ENCODE assay signal across 13 cellular contexts in genomic region chr2:71101656-71102055, GRCh38. TPM values are rescaled to one million over a fixed set of nuclear protein-coding genes. Genes with fewer than 3 reads are reported as not detected.
A peak's percentile ranks its signal among the peaks of the same experiment; 100 is the strongest.
DNase-seq lines count a peak whose midpoint lies in the region; ATAC-seq, FAIRE-seq and TF ChIP-seq lines count a peak whose summit lies in the region.
"Had no signal": no experiment of that assay in that cellular context is flagged by ENCODE, and none has a peak within 500 bp of the region (broad histone marks: within the 10 kb centered on the region; RNA-seq: fewer than 3 reads in every experiment).

No MANE protein-coding gene starts in this region.

- CTCF ChIA-PET in HepG2 (lab: Yijun Ruan, JAX; ENCODE audit: low intra/inter-chr PET ratio, low total read pairs): interaction anchor here (2.7 kb wide), 1 partner anchor 53 kb away, joined by 24 read pairs; no protein-coding TSS in a partner anchor
- CTCF ChIA-PET in activated CD8-positive, alpha-beta T cell treated with anti-CD3 and anti-CD28 coated beads, Interleukin-2, amount 10 ng/mL, durations not matched to agents 7 days and 5 days (lab: Charles Lee): interaction anchor here (0.8 to 4.8 kb wide), 9 partner anchors 9 to 117 kb away, joined by 4 to 56 read pairs (median 11); partner anchors contain the start of genes MCEE and NAGK

- POLR2A ChIA-PET in HepG2 (lab: Yijun Ruan, JAX): interaction anchor here (0.9 to 3.6 kb wide), 2 partner anchors 29 to 53 kb away, joined by 3 to 25 read pairs; partner anchors contain the start of genes MCEE and MPHOSPH10
- POLR2A ChIA-PET in activated CD8-positive, alpha-beta T cell treated with anti-CD3 and anti-CD28 coated beads, Interleukin-2, amount 10 ng/mL, durations not matched to agents 7 days and 5 days (lab: Charles Lee): no interaction called here

- peak; percentile 50 for DNase-seq in HepG2 (ENCODE audit: low spot score)
- no peak for DNase-seq in right lobe of liver
- DNase-seq in astrocyte of the cerebellum (ENCODE audit: low read depth): peak; percentile 85
- DNase-seq in glomerular visceral epithelial cell (ENCODE audit: extremely low spot score): peak; percentile 34
- no peak for DNase-seq in activated CD8-positive, alpha-beta memory T cell treated with anti-CD3 and anti-CD28 coated beads, Interleukin-2, amount 50 U/mL, for 4 hours
- no peak for DNase-seq in activated CD8-positive, alpha-beta T cell treated with anti-CD3 and anti-CD28 coated beads, Interleukin-2, amount 10 ng/mL, durations not matched to agents 7 days and 5 days
- no peak for DNase-seq in right cardiac atrium
- no peak for DNase-seq in substantia nigra (lab: John Stamatoyannopoulos, UW)
- DNase-seq: AML-193, NCI-H748 treated with DMSO at 0.1 percent for 48 hours, upper lobe of left lung had no signal

- H3K27me3 Mint-ChIP-seq in activated CD8-positive, alpha-beta T cell treated with anti-CD3 and anti-CD28 coated beads, Interleukin-2, amount 10 ng/mL, durations not matched to agents 7 days and 5 days (ENCODE audit: low read depth): no peaks in the 10 kb centered on the region
- H3K27me3 Mint-ChIP-seq: progenitor cell of endocrine pancreas had no signal

- 0 out of 5 replicates have a peak, but pooled peaks cover 0 to 7% of the 10 kb centered on the region in 2 experiments for H3K27me3 ChIP-seq in HepG2 (ENCODE audit: control insufficient read depth in 1 of 2, insufficient read depth in 2 of 2, low read length in 2 of 2)
- H3K27me3 ChIP-seq in right lobe of liver: no peaks in the 10 kb centered on the region
- no peaks in the 10 kb centered on the region for H3K27me3 ChIP-seq in right cardiac atrium (ENCODE audit: control insufficient read depth, insufficient read depth)
- H3K27me3 ChIP-seq: adrenal gland, upper lobe of left lung had no signal

- intact Hi-C loops in HepG2 (cut with micrococcal nuclease; ENCODE audit: unreplicated experiment): no loop called here
- intact Hi-C loops in right lobe of liver (cut with DNase I): no loop called here
- intact Hi-C loops in right cardiac atrium (cut with DNase I): no loop called here

- no TSS peak for BruUV-seq in HepG2 (replicated peaks; lab: Mats Ljungman, UMichigan)

- TF ChIP-seq EP300 in HepG2 (IDR thresholded peaks at IDR 0.05; ENCODE audit: low read depth in 2 of 2, low read length in 2 of 2): no peak
- no peak for TF ChIP-seq EP300 in HepG2 (CRISPR knock-in tag; IDR thresholded peaks at IDR 0.05; ENCODE audit: borderline replicate concordance)

- in situ Hi-C loops in HepG2 (cut with HindIII; ENCODE audit: extremely low pct_ligation_motif_present, low pct_unique_long_range_greater_than_20kb): loop anchor here (5.0 kb wide), 1 partner anchor 56 kb away; no protein-coding TSS in a partner anchor
- in situ Hi-C loops in astrocyte of the cerebellum (cut with HindIII; ENCODE audit: low sequenced_read_pairs): no loop called here

- no peaks in the 10 kb centered on the region for H3K79me2 ChIP-seq in HepG2 (ENCODE audit: insufficient read depth, low read length)

- 3% methylated on average over 2 of the region's 2 CpGs for WGBS in HepG2 (ENCODE audit: low lambda C conversion rate)
- 33% methylated on average over 2 of the region's 2 CpGs for WGBS in right lobe of liver (ENCODE audit: insufficient coverage, low coverage, low lambda C conversion rate, missing lambda C conversion rate)
- 43% methylated on average over 2 of the region's 2 CpGs for WGBS in right cardiac atrium

- H3K9me3 Mint-ChIP-seq in activated CD8-positive, alpha-beta T cell treated with anti-CD3 and anti-CD28 coated beads, Interleukin-2, amount 10 ng/mL, durations not matched to agents 7 days and 5 days (ENCODE audit: insufficient read depth): no peaks in the 10 kb centered on the region

- FAIRE-seq in HepG2 (lab: Jason Lieb, UNC): no peak

- H3K4me3 ChIP-seq in HepG2 (replicated peaks in 1 of 3; ENCODE audit: insufficient read depth in 1 of 3, low read depth in 2 of 3, low read length in 3 of 3) (no peak overlapping the region; a peak in 1 of 6 replicates), right lobe of liver (no peak overlapping the region), astrocyte of the cerebellum (ENCODE audit: low read depth, low read length) (no peak overlapping the region), right cardiac atrium (ENCODE audit: low read length) (no peak overlapping the region)
- H3K4me3 ChIP-seq: adrenal gland, upper lobe of left lung had no signal

- ATAC-seq in HepG2 (no peak), right lobe of liver (no peak), right cardiac atrium (no peak)
- ATAC-seq in activated CD8-positive, alpha-beta T cell treated with anti-CD3 and anti-CD28 coated beads, Interleukin-2, amount 10 ng/mL, durations not matched to agents 7 days and 5 days: no peak

- peaks cover 5% of the 10 kb centered on the region for H3K4me1 Mint-ChIP-seq in activated CD8-positive, alpha-beta T cell treated with anti-CD3 and anti-CD28 coated beads, Interleukin-2, amount 10 ng/mL, durations not matched to agents 7 days and 5 days (ENCODE audit: low read depth)

- H3K4me1 ChIP-seq in HepG2 (ENCODE audit: insufficient read depth, low read length) (peaks cover 45% of the 10 kb centered on the region), right lobe of liver (no peaks in the 10 kb centered on the region), right cardiac atrium (ENCODE audit: control insufficient read depth, insufficient read depth, low read length) (no peaks in the 10 kb centered on the region)
- H3K4me1 ChIP-seq: adrenal gland, upper lobe of left lung had no signal

- no peak overlapping the region for H3K9ac ChIP-seq in HepG2 (ENCODE audit: insufficient read depth, low read depth, low read length)

- H3K4me3 Mint-ChIP-seq in activated CD8-positive, alpha-beta T cell treated with anti-CD3 and anti-CD28 coated beads, Interleukin-2, amount 10 ng/mL, durations not matched to agents 7 days and 5 days: no peak overlapping the region

- H3K27ac Mint-ChIP-seq in activated CD8-positive, alpha-beta T cell treated with anti-CD3 and anti-CD28 coated beads, Interleukin-2, amount 10 ng/mL, durations not matched to agents 7 days and 5 days: no peak overlapping the region
- H3K27ac Mint-ChIP-seq: progenitor cell of endocrine pancreas had no signal

- H3K4me2 ChIP-seq in HepG2 (ENCODE audit: low read depth, low read length): peak overlapping the region; percentile 36

- H3K36me3 Mint-ChIP-seq in activated CD8-positive, alpha-beta T cell treated with anti-CD3 and anti-CD28 coated beads, Interleukin-2, amount 10 ng/mL, durations not matched to agents 7 days and 5 days (ENCODE audit: low read depth): no peaks in the 10 kb centered on the region

- H3K9me3 ChIP-seq in HepG2 (ENCODE audit: low read length) (no peaks in the 10 kb centered on the region), right lobe of liver (no peaks in the 10 kb centered on the region), right cardiac atrium (ENCODE audit: control insufficient read depth, low read length) (no peaks in the 10 kb centered on the region)
- H3K9me3 ChIP-seq: adrenal gland, upper lobe of left lung had no signal

- no peak for TF ChIP-seq CTCF in HepG2 (CRISPR knock-in tag; IDR thresholded peaks at IDR 0.05)
- no peak for TF ChIP-seq CTCF in right lobe of liver (IDR thresholded peaks at IDR 0.05)
- no peak for TF ChIP-seq CTCF in astrocyte of the cerebellum (IDR thresholded peaks at IDR 0.05; ENCODE audit: low read depth, low read length, missing control alignments)

- TF ChIP-seq POLR2A in HepG2 (IDR thresholded peaks at IDR 0.05; ENCODE audit: insufficient read depth in 1 of 2, low read depth in 2 of 2, low read length in 2 of 2): no peak
- no peak for TF ChIP-seq POLR2A in right lobe of liver (IDR thresholded peaks at IDR 0.05)

- H2AFZ ChIP-seq in HepG2 (ENCODE audit: low read length): no peak overlapping the region

- H4K20me1 ChIP-seq in HepG2 (ENCODE audit: insufficient read depth, low read length): no peaks in the 10 kb centered on the region

- H3K36me3 ChIP-seq in HepG2 (replicated peaks in 1 of 2; ENCODE audit: control insufficient read depth in 1 of 2, insufficient read depth in 2 of 2, low read length in 2 of 2): no peaks in the 10 kb centered on the region
- no peaks in the 10 kb centered on the region for H3K36me3 ChIP-seq in right lobe of liver
- H3K36me3 ChIP-seq: adrenal gland, upper lobe of left lung had no signal

- H3K27ac ChIP-seq in HepG2 (ENCODE audit: extremely low read length, insufficient read depth, low read length): no peak overlapping the region
- H3K27ac ChIP-seq in right lobe of liver: no peak overlapping the region
- H3K27ac ChIP-seq in right cardiac atrium (ENCODE audit: low read length): no peak overlapping the region
- H3K27ac ChIP-seq in substantia nigra (ENCODE audit: low read depth, low read length, poor library complexity, severe bottlenecking): no peak overlapping the region
- H3K27ac ChIP-seq: adrenal gland, upper lobe of left lung had no signal

- TF ChIP-seq RAD21 in HepG2 (CRISPR knock-in tag; IDR thresholded peaks at IDR 0.05): no peak

RNA-seq across cellular contexts. Expression of gene MCEE, which starts 28.4 kb away (rescaled TPM):
- total RNA-seq in HepG2 (2016; rRNA removed; fragmentation: Illumina TruSeq; extraction: Trizol) (56.1 and 66.9 TPM in 2 replicates), right lobe of liver (10 to 100 TPM; 15.5 to 37.8 (median 23.1) TPM), right cardiac atrium (10 to 100 TPM; 25.0 to 32.6 (median 28.8) TPM)
- total RNA-seq in HepG2 (2016; cell fraction: cytosol; rRNA removed; fragmentation: Illumina TruSeq; extraction: Trizol; ENCODE audit: low read depth): 22.7 and 26.1 TPM in 2 replicates
- 61.5 and 66.5 TPM in 2 replicates for total RNA-seq in HepG2 (2016; cell fraction: insoluble cytoplasmic fraction; rRNA removed; fragmentation: Illumina TruSeq; extraction: Trizol)
- 35.2 and 36.9 TPM in 2 replicates for total RNA-seq in HepG2 (2016; cell fraction: membrane; rRNA removed; fragmentation: Illumina TruSeq; extraction: Trizol)
- 77.4 and 90.5 TPM in 2 replicates for total RNA-seq in HepG2 (2016; cell fraction: nucleus; rRNA removed; fragmentation: Illumina TruSeq; extraction: Trizol)
- polyA plus RNA-seq in HepG2 (2011; rRNA removed) (23.5 and 32.0 TPM in 2 replicates), right cardiac atrium (44.2 TPM)
- 15.9 and 19.6 TPM in 2 replicates for polyA plus RNA-seq in HepG2 (2011; cell fraction: cytosol; rRNA removed)
- polyA plus RNA-seq in HepG2 (2011; cell fraction: nucleus; rRNA removed): 35.0 and 56.3 TPM in 2 replicates
- 27.8 and 41.9 TPM in 2 replicates for polyA plus RNA-seq in HepG2 (2012)
- polyA plus RNA-seq in HepG2 (2016; cell fraction: cytosol; fragmentation: Illumina TruSeq; extraction: Trizol; ENCODE audit: low read depth): 23.8 and 24.1 TPM in 2 replicates
- 52.5 and 59.2 TPM in 2 replicates for polyA plus RNA-seq in HepG2 (2016; cell fraction: insoluble cytoplasmic fraction; fragmentation: Illumina TruSeq; extraction: Trizol; ENCODE audit: low read depth)
- polyA plus RNA-seq in HepG2 (2016; cell fraction: membrane; fragmentation: Illumina TruSeq; extraction: Trizol; ENCODE audit: low read depth): 25.0 and 27.3 TPM in 2 replicates
- polyA plus RNA-seq in HepG2 (2016; cell fraction: nucleus; fragmentation: Illumina TruSeq; extraction: Trizol; ENCODE audit: insufficient read depth, low read depth): 106 and 118 TPM in 2 replicates
- polyA minus RNA-seq in HepG2 (2011; rRNA and poly(A)+ RNA removed; ENCODE audit: low replicate concordance): 8.4 and 24.6 TPM in 2 replicates
- polyA minus RNA-seq in HepG2 (2011; cell fraction: cytosol; rRNA and poly(A)+ RNA removed): 7.8 and 11.8 TPM in 2 replicates
- 42.6 and 78.7 TPM in 2 replicates for polyA minus RNA-seq in HepG2 (2011; cell fraction: nucleus; rRNA and poly(A)+ RNA removed)
- total RNA-seq in activated CD8-positive, alpha-beta T cell treated with anti-CD3 and anti-CD28 coated beads, Interleukin-2, amount 10 ng/mL, durations not matched to agents 7 days and 5 days: 10 to 100 TPM; 12.4 to 14.7 TPM

RNA-seq across cellular contexts. Expression of gene MPHOSPH10, which starts 28.8 kb away (rescaled TPM):
- 137 and 201 TPM in 2 replicates for total RNA-seq in HepG2 (2016; rRNA removed; fragmentation: Illumina TruSeq; extraction: Trizol)
- 24.8 and 26.8 TPM in 2 replicates for total RNA-seq in HepG2 (2016; cell fraction: cytosol; rRNA removed; fragmentation: Illumina TruSeq; extraction: Trizol; ENCODE audit: low read depth)
- total RNA-seq in HepG2 (2016; cell fraction: insoluble cytoplasmic fraction; rRNA removed; fragmentation: Illumina TruSeq; extraction: Trizol): 141 and 201 TPM in 2 replicates
- total RNA-seq in HepG2 (2016; cell fraction: membrane; rRNA removed; fragmentation: Illumina TruSeq; extraction: Trizol): 59.1 and 67.5 TPM in 2 replicates
- total RNA-seq in HepG2 (2016; cell fraction: nucleus; rRNA removed; fragmentation: Illumina TruSeq; extraction: Trizol): 97.8 and 104 TPM in 2 replicates
- polyA plus RNA-seq in HepG2 (2011; rRNA removed): 21.4 and 37.8 TPM in 2 replicates
- 12.6 and 13.9 TPM in 2 replicates for polyA plus RNA-seq in HepG2 (2011; cell fraction: cytosol; rRNA removed)
- polyA plus RNA-seq in HepG2 (2011; cell fraction: nucleus; rRNA removed): 27.5 and 27.6 TPM in 2 replicates
- 40.5 and 55.7 TPM in 2 replicates for polyA plus RNA-seq in HepG2 (2012)
- 11.5 and 12.0 TPM in 2 replicates for polyA plus RNA-seq in HepG2 (2016; cell fraction: cytosol; fragmentation: Illumina TruSeq; extraction: Trizol; ENCODE audit: low read depth)
- polyA plus RNA-seq in HepG2 (2016; cell fraction: insoluble cytoplasmic fraction; fragmentation: Illumina TruSeq; extraction: Trizol; ENCODE audit: low read depth): 227 and 245 TPM in 2 replicates
- 34.6 and 35.3 TPM in 2 replicates for polyA plus RNA-seq in HepG2 (2016; cell fraction: membrane; fragmentation: Illumina TruSeq; extraction: Trizol; ENCODE audit: low read depth)
- polyA plus RNA-seq in HepG2 (2016; cell fraction: nucleus; fragmentation: Illumina TruSeq; extraction: Trizol; ENCODE audit: insufficient read depth, low read depth): 171 and 172 TPM in 2 replicates
- polyA minus RNA-seq in HepG2 (2011; rRNA and poly(A)+ RNA removed; ENCODE audit: low replicate concordance): 10.5 and 15.8 TPM in 2 replicates
- 21.2 and 26.5 TPM in 2 replicates for polyA minus RNA-seq in HepG2 (2011; cell fraction: cytosol; rRNA and poly(A)+ RNA removed)
- polyA minus RNA-seq in HepG2 (2011; cell fraction: nucleus; rRNA and poly(A)+ RNA removed): 78.7 and 82.7 TPM in 2 replicates
- 10 to 100 TPM; 10.4 to 14.3 (median 12.8) TPM for total RNA-seq in right lobe of liver
- total RNA-seq in activated CD8-positive, alpha-beta T cell treated with anti-CD3 and anti-CD28 coated beads, Interleukin-2, amount 10 ng/mL, durations not matched to agents 7 days and 5 days: 10 to 100 TPM; 39.9 to 40.1 TPM
- total RNA-seq in right cardiac atrium: 10 to 100 TPM; 19.1 to 22.3 (median 21.2) TPM
- polyA plus RNA-seq in right cardiac atrium: 23.4 TPM

RNA-seq across cellular contexts. Expression of gene NAGK, which starts 33.2 kb away (rescaled TPM):
- 29.8 and 35.2 TPM in 2 replicates for total RNA-seq in HepG2 (2016; rRNA removed; fragmentation: Illumina TruSeq; extraction: Trizol)
- 16.7 and 20.4 TPM in 2 replicates for total RNA-seq in HepG2 (2016; cell fraction: cytosol; rRNA removed; fragmentation: Illumina TruSeq; extraction: Trizol; ENCODE audit: low read depth)
- total RNA-seq in HepG2 (2016; cell fraction: insoluble cytoplasmic fraction; rRNA removed; fragmentation: Illumina TruSeq; extraction: Trizol): 28.4 and 34.5 TPM in 2 replicates
- 16.2 and 19.4 TPM in 2 replicates for total RNA-seq in HepG2 (2016; cell fraction: membrane; rRNA removed; fragmentation: Illumina TruSeq; extraction: Trizol)
- 25.1 and 33.7 TPM in 2 replicates for total RNA-seq in HepG2 (2016; cell fraction: nucleus; rRNA removed; fragmentation: Illumina TruSeq; extraction: Trizol)
- 24.4 and 32.1 TPM in 2 replicates for polyA plus RNA-seq in HepG2 (2011; rRNA removed)
- polyA plus RNA-seq in HepG2 (2011; cell fraction: cytosol; rRNA removed): 26.2 and 27.6 TPM in 2 replicates
- 79.7 and 80.0 TPM in 2 replicates for polyA plus RNA-seq in HepG2 (2011; cell fraction: nucleus; rRNA removed)
- polyA plus RNA-seq in HepG2 (2012): 21.9 and 25.9 TPM in 2 replicates
- polyA plus RNA-seq in HepG2 (2016; cell fraction: cytosol; fragmentation: Illumina TruSeq; extraction: Trizol; ENCODE audit: low read depth): 13.2 and 15.1 TPM in 2 replicates
- polyA plus RNA-seq in HepG2 (2016; cell fraction: insoluble cytoplasmic fraction; fragmentation: Illumina TruSeq; extraction: Trizol; ENCODE audit: low read depth): 36.5 and 39.9 TPM in 2 replicates
- 11.9 and 13.2 TPM in 2 replicates for polyA plus RNA-seq in HepG2 (2016; cell fraction: membrane; fragmentation: Illumina TruSeq; extraction: Trizol; ENCODE audit: low read depth)
- polyA plus RNA-seq in HepG2 (2016; cell fraction: nucleus; fragmentation: Illumina TruSeq; extraction: Trizol; ENCODE audit: insufficient read depth, low read depth): 64.5 and 73.2 TPM in 2 replicates
- polyA minus RNA-seq in HepG2 (2011; rRNA and poly(A)+ RNA removed; ENCODE audit: low replicate concordance): 27.8 and 45.7 TPM in 2 replicates
- 7.1 and 10.9 TPM in 2 replicates for polyA minus RNA-seq in HepG2 (2011; cell fraction: cytosol; rRNA and poly(A)+ RNA removed)
- polyA minus RNA-seq in HepG2 (2011; cell fraction: nucleus; rRNA and poly(A)+ RNA removed): 54.0 and 54.8 TPM in 2 replicates
- 10 to 100 TPM; 17.7 to 51.7 (median 36.1) TPM for total RNA-seq in right lobe of liver
- total RNA-seq in activated CD8-positive, alpha-beta T cell treated with anti-CD3 and anti-CD28 coated beads, Interleukin-2, amount 10 ng/mL, durations not matched to agents 7 days and 5 days: 10 to 100 TPM; 68.3 to 75.3 TPM
- total RNA-seq in right cardiac atrium: 10 to 100 TPM; 50.1 to 63.1 (median 57.8) TPM
- polyA plus RNA-seq in right cardiac atrium: 53.5 TPM

Comparison
In these comparisons a context has a peak if more than half of its experiments do, and no peak if none do; other contexts are left out.
1. DNase-seq: peak in HepG2 (single experiment), astrocyte of the cerebellum (single experiment) and glomerular visceral epithelial cell (single experiment); none in right lobe of liver (0 of 3), activated CD8-positive, alpha-beta memory T cell treated with anti-CD3 and anti-CD28 coated beads, Interleukin-2, amount 50 U/mL, for 4 hours (single experiment), activated CD8-positive, alpha-beta T cell treated with anti-CD3 and anti-CD28 coated beads, Interleukin-2, amount 10 ng/mL, durations not matched to agents 7 days and 5 days (single experiment), right cardiac atrium (0 of 3) and substantia nigra (0 of 49).